ENCODE assay signal across 8 cellular contexts in the genomic region with DNA sequence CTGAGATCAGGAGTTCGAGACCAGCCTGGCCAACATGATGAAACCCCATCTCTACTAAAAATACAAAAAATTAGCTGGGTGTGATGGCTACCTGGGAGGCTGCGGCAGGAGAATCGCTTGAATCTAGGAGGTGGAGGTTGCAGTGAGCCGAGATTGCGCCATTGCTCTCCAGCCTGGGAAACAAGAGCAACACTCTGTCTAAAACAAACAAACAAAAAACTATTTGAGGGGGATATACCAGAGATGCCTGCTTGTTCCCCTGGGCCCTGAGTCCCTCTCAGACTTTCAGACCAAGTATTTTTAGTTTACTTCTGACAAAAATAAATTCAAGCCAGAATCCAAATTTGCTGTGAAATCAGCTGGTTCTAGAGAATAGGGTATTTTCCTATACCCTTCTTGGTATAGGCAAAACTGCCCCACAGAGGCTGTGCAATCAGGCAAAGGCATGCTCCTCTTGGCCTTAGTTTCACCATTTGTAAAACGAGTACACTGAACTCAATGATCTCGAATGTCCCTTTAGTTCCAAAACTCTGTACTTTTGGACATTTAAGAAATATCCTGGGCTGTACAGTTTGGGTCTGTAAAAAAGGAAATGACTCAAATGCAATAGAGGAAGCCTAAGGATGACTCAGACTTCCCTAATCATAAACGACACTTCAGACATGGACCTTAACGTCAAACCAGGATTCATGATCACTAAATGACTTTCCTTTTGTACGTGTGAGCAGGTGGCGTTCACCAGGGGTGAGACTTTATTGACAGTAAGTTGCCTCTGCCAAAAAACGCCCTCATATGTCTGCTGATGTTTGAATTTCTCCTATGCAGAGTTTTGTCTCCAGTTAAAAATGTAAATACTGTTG. TPM values are rescaled to one million over a fixed set of nuclear protein-coding genes. Genes with fewer than 3 reads are reported as not detected.
DNase-seq lines count a peak whose midpoint lies in the region; ATAC-seq and TF ChIP-seq lines count a peak whose summit lies in the region.

No MANE protein-coding gene starts in this region.

- peak in 1 of 2 donors; percentile 32 for TF ChIP-seq POLR2A in heart left ventricle (IDR thresholded peaks at IDR 0.05)

- H3K27me3 ChIP-seq in PC-3 (ENCODE audit: low read length): no peaks in the 10 kb centered on the region
- H3K27me3 ChIP-seq in heart left ventricle: no peaks in the 10 kb centered on the region
- no peaks in the 10 kb centered on the region for H3K27me3 ChIP-seq in smooth muscle cell (ENCODE audit: low read depth)

- BruUV-seq in PC-3 (replicated peaks; lab: Mats Ljungman, UMichigan): TSS peak; percentile 43

- H3K27ac Mint-ChIP-seq in activated naive CD4-positive, alpha-beta T cell treated with anti-CD3 and anti-CD28 coated beads, Interleukin-2, amount 50 U/mL, for 24 hours: peak overlapping the region; percentile 89

- DNase-seq in GM03348 (ENCODE audit: low spot score) (peak; percentile 62), PC-3 (peak; percentile 98), heart left ventricle (peak in 3 of 5 donors; percentile 46 to 51 (median 51)), smooth muscle cell (lab: John Stamatoyannopoulos, UW; ENCODE audit: unreplicated experiment) (no peak)

- H3K36me3 ChIP-seq in PC-3 (ENCODE audit: low read depth, low read length): peaks cover 13% of the 10 kb centered on the region
- H3K36me3 ChIP-seq in heart left ventricle: peaks cover 0 to 26% (median 18%) of the 10 kb centered on the region in 9 donors
- no peaks in the 10 kb centered on the region for H3K36me3 ChIP-seq in smooth muscle cell (ENCODE audit: low read depth)

- H3K4me1 Mint-ChIP-seq in activated naive CD4-positive, alpha-beta T cell treated with anti-CD3 and anti-CD28 coated beads, Interleukin-2, amount 50 U/mL, for 24 hours: peaks cover 57% of the 10 kb centered on the region

- CTCF ChIA-PET in PC-3 (lab: Charles Lee): interaction anchor here (0.6 kb wide), 1 partner anchor 51 kb away, joined by 3 read pairs; no protein-coding TSS in a partner anchor

- no peak overlapping the region for H2AFZ ChIP-seq in PC-3 (ENCODE audit: low read length)
- no peak overlapping the region for H2AFZ ChIP-seq in smooth muscle cell (ENCODE audit: low read depth)

- no peak for TF ChIP-seq CTCF in PC-3 (conservative IDR thresholded peaks at IDR 0.05; ENCODE audit: low read depth, low read length)
- no peak for TF ChIP-seq CTCF in heart left ventricle (IDR thresholded peaks at IDR 0.05)
- no peak for TF ChIP-seq CTCF in smooth muscle cell (IDR thresholded peaks at IDR 0.05; ENCODE audit: borderline replicate concordance, insufficient read depth, poor library complexity, severe bottlenecking)

- no peaks in the 10 kb centered on the region for H3K27me3 Mint-ChIP-seq in activated naive CD4-positive, alpha-beta T cell treated with anti-CD3 and anti-CD28 coated beads, Interleukin-2, amount 50 U/mL, for 24 hours

- H3K4me3 ChIP-seq in PC-3 (ENCODE audit: low read length) (peak overlapping the region; percentile 20; the same call in 1 of the 2 replicates), heart left ventricle (peak overlapping the region in 4 of 12 donors; percentile 6 to 33 (median 12)), smooth muscle cell (no peak overlapping the region)

- H3K4me2 ChIP-seq in PC-3 (ENCODE audit: low read length): peak overlapping the region; percentile 66
- peak overlapping the region; percentile 79 for H3K4me2 ChIP-seq in smooth muscle cell

- H4K20me1 ChIP-seq in PC-3 (ENCODE audit: low read length) (no peaks in the 10 kb centered on the region), smooth muscle cell (ENCODE audit: low read depth) (no peaks in the 10 kb centered on the region)

- H3K27ac ChIP-seq in PC-3 (ENCODE audit: low read length) (peak overlapping the region; percentile 98), heart left ventricle (peak overlapping the region; percentile 69 to 99 (median 85)), smooth muscle cell (ENCODE audit: low read depth) (peak overlapping the region; percentile 96)

- H3K9ac ChIP-seq in PC-3 (ENCODE audit: low read length) (peak overlapping the region; percentile 95), smooth muscle cell (ENCODE audit: low read depth) (peak overlapping the region; percentile 73)

- peak overlapping the region; percentile 77 for H3K4me3 Mint-ChIP-seq in activated naive CD4-positive, alpha-beta T cell treated with anti-CD3 and anti-CD28 coated beads, Interleukin-2, amount 50 U/mL, for 24 hours

- H3K4me1 ChIP-seq in PC-3 (ENCODE audit: insufficient read depth, low read length) (peaks cover 51% of the 10 kb centered on the region), heart left ventricle (peaks cover 10 to 82% (median 46%) of the 10 kb centered on the region in 12 donors), smooth muscle cell (ENCODE audit: low read depth) (peaks cover 17% of the 10 kb centered on the region)

- ATAC-seq in HG02981 (IDR thresholded peaks at IDR 0.05; ENCODE audit: unreplicated experiment) (peak; percentile 40), PC-3 (peak; percentile 86), heart left ventricle (peak; percentile 50 to 83 (median 78)), GM18873 (IDR thresholded peaks at IDR 0.05; ENCODE audit: low FRiP score, unreplicated experiment) (no peak), HG02884 (IDR thresholded peaks at IDR 0.05; ENCODE audit: unreplicated experiment) (no peak)

- no peaks in the 10 kb centered on the region for H3K9me3 Mint-ChIP-seq in activated naive CD4-positive, alpha-beta T cell treated with anti-CD3 and anti-CD28 coated beads, Interleukin-2, amount 50 U/mL, for 24 hours

- WGBS in heart left ventricle, 4 donors: 47 to 65% (median 55%) methylated on average over 12 of the region's 12 CpGs
- 48% methylated on average over 12 of the region's 12 CpGs for WGBS in smooth muscle cell (ENCODE audit: low lambda C conversion rate)

- H3F3A ChIP-seq in PC-3 (ENCODE audit: low read length, unreplicated experiment) (peaks cover 14% of the 10 kb centered on the region), smooth muscle cell (ENCODE audit: low read depth) (peaks cover 43% of the 10 kb centered on the region)

- POLR2A ChIA-PET in PC-3 (lab: Charles Lee; ENCODE audit: unreplicated experiment): interaction anchor here (0.6 to 1.4 kb wide), 3 partner anchors 17 to 223 kb away, joined by 3 to 7 read pairs (median 3); a partner anchor contains a TSS

- no peaks in the 10 kb centered on the region for H3K9me2 ChIP-seq in PC-3 (replicated peaks; ENCODE audit: low read length)

- peaks cover 28% of the 10 kb centered on the region for H3K79me2 ChIP-seq in PC-3 (ENCODE audit: low read length)
- peaks cover 9% of the 10 kb centered on the region for H3K79me2 ChIP-seq in smooth muscle cell (ENCODE audit: low read depth)

- intact Hi-C loops in PC-3 (cut with micrococcal nuclease) (loop anchor here (2.0 to 5.0 kb wide), 2 partner anchors 34 to 264 kb away; a partner anchor contains a TSS), heart left ventricle (cut with DNase I) (loop anchor here in 3 of 10 donors (2.0 kb wide), 1 partner anchor 34 kb away; a partner anchor contains a TSS)

- no peaks in the 10 kb centered on the region for H3K9me3 ChIP-seq in PC-3 (ENCODE audit: low read length)
- H3K9me3 ChIP-seq in heart left ventricle: no peaks in the 10 kb centered on the region
- H3K9me3 ChIP-seq in smooth muscle cell (replicated peaks; ENCODE audit: low read depth): no peaks in the 10 kb centered on the region

- H3K36me3 Mint-ChIP-seq in activated naive CD4-positive, alpha-beta T cell treated with anti-CD3 and anti-CD28 coated beads, Interleukin-2, amount 50 U/mL, for 24 hours: peaks cover 13% of the 10 kb centered on the region

RNA-seq across cellular contexts. Expression of a gene that starts 16.1 kb away (rescaled TPM):
- 194 and 232 TPM in 2 replicates for total RNA-seq in PC-3 (2014; rRNA removed)
- total RNA-seq in heart left ventricle: 100 to 1,000 TPM; 118 to 186 (median 130) TPM
- polyA plus RNA-seq in heart left ventricle: 100 to 1,000 TPM in 1 of 2 donors, 10 to 100 TPM in 1; 74.6 to 122 TPM
- total RNA-seq in smooth muscle cell: 63.5 and 66.3 TPM in 2 replicates
- polyA plus RNA-seq in smooth muscle cell: 31.3 and 54.7 TPM in 2 replicates

RNA-seq across cellular contexts. Expression of a gene that starts 33.9 kb away (rescaled TPM):
- total RNA-seq in PC-3 (2014; rRNA removed) (285 and 376 TPM in 2 replicates), heart left ventricle (100 to 1,000 TPM in 6 of 9 donors, 10 to 100 TPM in 3; 77.2 to 180 (median 104) TPM), smooth muscle cell (519 and 630 TPM in 2 replicates)
- polyA plus RNA-seq in heart left ventricle (100 to 1,000 TPM in 1 of 2 donors, 10 to 100 TPM in 1; 57.1 to 118 TPM), smooth muscle cell (224 and 247 TPM in 2 replicates)

Comparison
In these comparisons a context has a peak if more than half of its experiments do, and no peak if none do; other contexts are left out.
1. ATAC-seq: peak in HG02981 (single experiment), PC-3 (single experiment) and heart left ventricle (4 of 4); none in GM18873 (single experiment) and HG02884 (single experiment).
2. Peak in every context shown above with its lines, with median percentiles within 50 percentile points of each other: H3K27ac ChIP-seq.